ENCODE assay signal across 8 cellular contexts in genomic region chr5:43039468-43040286, GRCh38. TPM values are rescaled to one million over a fixed set of nuclear protein-coding genes. Genes with fewer than 3 reads are reported as not detected.
DNase-seq lines count a peak whose midpoint lies in the region; ATAC-seq and TF ChIP-seq lines count a peak whose summit lies in the region.

No MANE protein-coding gene starts in this region.

- H3K4me3 Mint-ChIP-seq in activated CD8-positive, alpha-beta memory T cell treated with anti-CD3 and anti-CD28 coated beads, Interleukin-2, amount 10 ng/mL, durations not matched to agents 7 days and 5 days, result peak overlapping the region; percentile 94
- H3K4me3 Mint-ChIP-seq in naive thymus-derived CD4-positive, alpha-beta T cell, result peak overlapping the region; percentile 82 to 99 (median 98)

- POLR2A ChIA-PET in naive thymus-derived CD4-positive, alpha-beta T cell (lab: Charles Lee), result interaction anchor here (0.8 to 12.8 kb wide), 19 partner anchors 11 to 273 kb away, joined by 3 to 1055 read pairs (median 5); partner anchors contain the start of genes HMGCS1 and ZNF131

- intact Hi-C loops in naive thymus-derived CD4-positive, alpha-beta T cell (cut with micrococcal nuclease), result loop anchor here (1.0 to 10.0 kb wide), 15 partner anchors 19 to 1765 kb away; partner anchors contain the start of genes HMGCS1 (in 1 of the 2) and MRPS30 (in 1 of the 2)
- intact Hi-C loops in thyroid gland (cut with DNase I), result loop anchor here (5.0 kb wide), 1 partner anchor 47 kb away; no protein-coding TSS in a partner anchor

- peak overlapping the region; percentile 100 for H3K27ac Mint-ChIP-seq in activated CD8-positive, alpha-beta memory T cell treated with anti-CD3 and anti-CD28 coated beads, Interleukin-2, amount 10 ng/mL, durations not matched to agents 7 days and 5 days
- H3K27ac Mint-ChIP-seq in naive thymus-derived CD4-positive, alpha-beta T cell, result peak overlapping the region; percentile 93 to 100 (median 99)

- 14 to 18% methylated on average over 35 of the region's 35 CpGs for WGBS in thyroid gland, 2 donors

- H3K27ac ChIP-seq in epithelial cell of prostate (peak overlapping the region; percentile 74), thyroid gland (peak overlapping the region; percentile 63 to 88 (median 65))
- H3K27ac ChIP-seq in naive thymus-derived CD4-positive, alpha-beta T cell (ENCODE audit: low read depth, low read length), result peak overlapping the region; percentile 96

- DNase-seq in DMS79 (lab: John Stamatoyannopoulos, UW) (peak; percentile 76), NCI-H748 (lab: John Stamatoyannopoulos, UW; ENCODE audit: unreplicated experiment) (peak; percentile 95), epithelial cell of prostate (ENCODE audit: low read depth, low spot score) (no peak), thyroid gland (no peak)
- peak; percentile 81 for DNase-seq in activated CD8-positive, alpha-beta memory T cell treated with anti-CD3 and anti-CD28 coated beads, Interleukin-2, amount 10 ng/mL, durations not matched to agents 7 days and 5 days
- DNase-seq in naive thymus-derived CD4-positive, alpha-beta T cell, result peak; percentile 55 to 75 (median 68)

- H3K4me3 ChIP-seq in naive thymus-derived CD4-positive, alpha-beta T cell (ENCODE audit: low read length), result peak overlapping the region; percentile 73
- H3K4me3 ChIP-seq in thyroid gland (replicated peaks in 1 of 3), result peak overlapping the region in 2 of 3 donors; percentile 14 to 45

- H3K27me3 ChIP-seq in naive thymus-derived CD4-positive, alpha-beta T cell (ENCODE audit: control insufficient read depth in 2 of 2, insufficient read depth in 2 of 2, low read length in 2 of 2), result no peaks in the 10 kb centered on the region
- H3K27me3 ChIP-seq in thyroid gland, result peaks cover 45% of the 10 kb centered on the region

- ATAC-seq in HG03095 (IDR thresholded peaks at IDR 0.05; ENCODE audit: unreplicated experiment) (peak; percentile 20), GM21619 (IDR thresholded peaks at IDR 0.05; ENCODE audit: unreplicated experiment) (no peak)
- ATAC-seq in activated CD8-positive, alpha-beta memory T cell treated with anti-CD3 and anti-CD28 coated beads, Interleukin-2, amount 10 ng/mL, durations not matched to agents 7 days and 5 days, result peak; percentile 4
- peak; percentile 1 for ATAC-seq in naive thymus-derived CD4-positive, alpha-beta T cell

- no peaks in the 10 kb centered on the region for H3K9me3 Mint-ChIP-seq in activated CD8-positive, alpha-beta memory T cell treated with anti-CD3 and anti-CD28 coated beads, Interleukin-2, amount 10 ng/mL, durations not matched to agents 7 days and 5 days (ENCODE audit: low read depth)
- peaks cover 0 to 8% (median 0%) of the 10 kb centered on the region in 11 donors for H3K9me3 Mint-ChIP-seq in naive thymus-derived CD4-positive, alpha-beta T cell

- peaks cover 22 to 28% of the 10 kb centered on the region in 2 donors for H3K4me1 ChIP-seq in naive thymus-derived CD4-positive, alpha-beta T cell (ENCODE audit: control insufficient read depth in 2 of 2, insufficient read depth in 2 of 2, low read length in 2 of 2)
- peaks cover 18 to 20% of the 10 kb centered on the region in 2 donors for H3K4me1 ChIP-seq in thyroid gland

- H3K36me3 Mint-ChIP-seq in activated CD8-positive, alpha-beta memory T cell treated with anti-CD3 and anti-CD28 coated beads, Interleukin-2, amount 10 ng/mL, durations not matched to agents 7 days and 5 days, result peaks cover 15% of the 10 kb centered on the region
- peaks cover 0 to 12% (median 4%) of the 10 kb centered on the region in 5 donors for H3K36me3 Mint-ChIP-seq in naive thymus-derived CD4-positive, alpha-beta T cell

- no peak for TF ChIP-seq CTCF in thyroid gland (IDR thresholded peaks at IDR 0.05)

- H3K27me3 Mint-ChIP-seq in activated CD8-positive, alpha-beta memory T cell treated with anti-CD3 and anti-CD28 coated beads, Interleukin-2, amount 10 ng/mL, durations not matched to agents 7 days and 5 days, result no peaks in the 10 kb centered on the region
- H3K27me3 Mint-ChIP-seq in naive thymus-derived CD4-positive, alpha-beta T cell, result no peaks in the 10 kb centered on the region

- peaks cover 44% of the 10 kb centered on the region for H3K4me1 Mint-ChIP-seq in activated CD8-positive, alpha-beta memory T cell treated with anti-CD3 and anti-CD28 coated beads, Interleukin-2, amount 10 ng/mL, durations not matched to agents 7 days and 5 days
- H3K4me1 Mint-ChIP-seq in naive thymus-derived CD4-positive, alpha-beta T cell, result peaks cover 12 to 76% (median 45%) of the 10 kb centered on the region in 7 donors

- TF ChIP-seq POLR2A in thyroid gland (IDR thresholded peaks at IDR 0.05), result no peak

- H3K36me3 ChIP-seq in naive thymus-derived CD4-positive, alpha-beta T cell (ENCODE audit: control insufficient read depth in 2 of 3, insufficient read depth in 3 of 3, low read length in 3 of 3), result peaks cover 0 to 13% (median 0%) of the 10 kb centered on the region in 3 experiments
- H3K36me3 ChIP-seq in thyroid gland, result no peaks in the 10 kb centered on the region

- CTCF ChIA-PET in activated CD8-positive, alpha-beta memory T cell treated with anti-CD3 and anti-CD28 coated beads, Interleukin-2, amount 10 ng/mL, durations not matched to agents 7 days and 5 days (lab: Charles Lee), result interaction anchor here (0.9 to 9.7 kb wide), 14 partner anchors 9 to 131 kb away, joined by 3 to 165 read pairs (median 8); partner anchors contain the start of gene ZNF131
- CTCF ChIA-PET in naive thymus-derived CD4-positive, alpha-beta T cell (lab: Charles Lee), result interaction anchor here (0.6 to 7.9 kb wide), 13 partner anchors 12 to 273 kb away, joined by 3 to 154 read pairs (median 5); partner anchors contain the start of gene HMGCS1

- H3K9me3 ChIP-seq in naive thymus-derived CD4-positive, alpha-beta T cell (ENCODE audit: control insufficient read depth in 2 of 3, low read length in 3 of 3), result no peaks in the 10 kb centered on the region
- no peaks in the 10 kb centered on the region for H3K9me3 ChIP-seq in thyroid gland

RNA-seq across cellular contexts. Expression of gene ANXA2R, which starts 0.4 kb away (rescaled TPM):
- total RNA-seq in activated CD8-positive, alpha-beta memory T cell treated with anti-CD3 and anti-CD28 coated beads, Interleukin-2, amount 10 ng/mL, durations not matched to agents 7 days and 5 days, result 10 to 100 TPM; 14.5 to 32.0 TPM
- total RNA-seq in naive thymus-derived CD4-positive, alpha-beta T cell, result 10 to 100 TPM; 13.2 to 61.4 (median 42.0) TPM
- polyA plus RNA-seq in naive thymus-derived CD4-positive, alpha-beta T cell, result 10 to 100 TPM; 55.7 to 70.2 TPM
- total RNA-seq in thyroid gland, result 1 to 10 TPM; 1.2 to 6.3 (median 4.0) TPM

Comparison
In these comparisons a context has a peak if more than half of its experiments do, and no peak if none do; other contexts are left out.
1. DNase-seq: peak in DMS79 (single experiment), NCI-H748 (single experiment), activated CD8-positive, alpha-beta memory T cell treated with anti-CD3 and anti-CD28 coated beads, Interleukin-2, amount 10 ng/mL, durations not matched to agents 7 days and 5 days (single experiment) and naive thymus-derived CD4-positive, alpha-beta T cell (9 of 9); none in epithelial cell of prostate (single experiment) and thyroid gland (0 of 2).
2. Peak in every context shown above with its lines, with median percentiles within 50 percentile points of each other: H3K27ac ChIP-seq.